In the genomic region with DNA sequence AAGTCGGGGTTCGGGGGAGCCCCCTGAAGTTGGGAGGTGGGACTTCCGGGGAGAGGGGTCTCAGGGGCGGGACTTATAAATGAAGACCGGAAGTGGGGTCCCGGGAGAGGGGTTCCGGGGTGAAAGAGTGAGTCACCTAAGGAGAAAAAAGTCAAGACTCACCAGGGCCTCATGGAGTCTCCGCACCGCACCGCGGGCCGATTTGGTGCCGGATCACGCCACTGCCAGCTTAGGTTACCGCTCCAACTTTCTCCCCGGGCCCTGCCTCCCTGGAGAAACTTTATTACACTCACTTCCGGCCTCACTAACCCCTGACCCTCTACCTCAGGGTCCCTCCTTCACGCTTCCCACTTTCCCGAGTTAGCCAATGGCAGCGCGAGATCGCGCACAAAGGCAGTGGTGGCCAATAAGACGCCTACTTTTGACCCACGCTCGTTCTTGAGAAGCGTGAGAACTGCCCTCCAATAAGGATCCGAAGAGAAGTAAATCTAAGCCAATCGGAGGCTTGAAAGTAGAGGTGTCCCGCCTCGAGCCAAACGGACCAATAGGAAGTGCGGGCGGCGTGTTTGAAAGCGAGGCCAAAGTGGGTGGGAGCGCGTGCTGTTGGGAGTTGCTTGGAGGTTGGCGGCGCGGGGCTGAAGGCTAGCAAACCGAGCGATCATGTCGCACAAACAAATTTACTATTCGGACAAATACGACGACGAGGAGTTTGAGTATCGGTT, we compare ENCODE assay signal across 8 cellular contexts. TPM values are rescaled to one million over a fixed set of nuclear protein-coding genes. Genes with fewer than 3 reads are reported as not detected.
A peak's percentile ranks its signal among the peaks of the same experiment; 100 is the strongest.
DNase-seq lines count a peak whose midpoint lies in the region; ATAC-seq and TF ChIP-seq lines count a peak whose summit lies in the region.

A gene (plus strand): TSS at position 596 of the 722 bp plus-strand sequence. CDS start 65 bp downstream, at position 661.

- no peaks in the 10 kb centered on the region for H3K9me3 ChIP-seq in prostate gland

- peak within 1 kb of the TSS; percentile 52 to 82 for H3K4me3 ChIP-seq in prostate gland
- peak within 1 kb of the TSS; percentile 54 for H3K4me3 ChIP-seq in urinary bladder (ENCODE audit: low read depth, low read length)

- TF ChIP-seq POLR2A in prostate gland (IDR thresholded peaks at IDR 0.05) = peak; percentile 60

- WGBS in prostate gland = under 1% methylated on average over 49 of the region's 49 CpGs
- under 1% methylated on average over 49 of the region's 49 CpGs for WGBS in urinary bladder

- DNase-seq in NCI-H146 treated with DMSO at 0.1 percent for 48 hours (lab: John Stamatoyannopoulos, UW; ENCODE audit: unreplicated experiment) (peak; percentile 99), T-helper 1 cell (peak; percentile 91 to 100 (median 95)), left ventricle myocardium superior (peak; percentile 98), prostate gland (ENCODE audit: low spot score) (peak; percentile 99)

- no peaks in the 10 kb centered on the region for H3K36me3 ChIP-seq in prostate gland
- no peaks in the 10 kb centered on the region for H3K36me3 ChIP-seq in urinary bladder (ENCODE audit: insufficient read depth)

- no peaks in the 10 kb centered on the region for H3K27me3 ChIP-seq in prostate gland (replicated peaks; ENCODE audit: insufficient read depth)

- intact Hi-C loops in left ventricle myocardium superior (cut with micrococcal nuclease) (no loop called here), prostate gland (cut with DNase I) (loop anchor here (2.0 kb wide), 1 partner anchor 27 kb away; no protein-coding TSS in a partner anchor)

- H3K4me1 ChIP-seq in prostate gland (replicated peaks) (peaks cover 14% of the 10 kb centered on the region), urinary bladder (ENCODE audit: insufficient read depth) (no peaks in the 10 kb centered on the region)

- no peak for TF ChIP-seq CTCF in prostate gland (IDR thresholded peaks at IDR 0.05)

- H3K27ac ChIP-seq in angular gyrus (ENCODE audit: low read depth, low read length) (peak within 1 kb of the TSS; percentile 97), prostate gland (peak within 1 kb of the TSS; percentile 98 to 99), urinary bladder (ENCODE audit: low read depth) (peak within 1 kb of the TSS; percentile 94)

- ATAC-seq in GM18498 (IDR thresholded peaks at IDR 0.05; ENCODE audit: unreplicated experiment) (peak; percentile 76), HG02884 (IDR thresholded peaks at IDR 0.05; ENCODE audit: unreplicated experiment) (peak; percentile 66), left ventricle myocardium superior (peak; percentile 87)

RNA-seq across cellular contexts. Expression of the gene that starts here (rescaled TPM):
- total RNA-seq in left ventricle myocardium superior = 16.7 TPM
- total RNA-seq in prostate gland = 10 to 100 TPM; 33.5 to 47.5 TPM
- total RNA-seq in urinary bladder = 38.4 TPM
- polyA plus RNA-seq in urinary bladder = 54.9 TPM

Comparison
In these comparisons a context has a peak if more than half of its experiments do, and no peak if none do; other contexts are left out.
1. Peak in every context shown above with its lines: DNase-seq, ATAC-seq, H3K4me3 ChIP-seq and H3K27ac ChIP-seq.